In genomic region chr1:154178006-154178405, GRCh38 we compare ENCODE assay signal across 1 cellular context.
TF ChIP-seq lines count a peak whose summit lies in the region.

No MANE protein-coding gene starts in this region.

TF ChIP-seq in K562, 482 proteins besides CTCF, POLR2A, EP300 and RAD21 (continued from another document):
- TF ChIP-seq ATF6 (CRISPR knock-in tag; IDR thresholded peaks at IDR 0.05) (no peak), HMBOX1 (IDR thresholded peaks at IDR 0.05) (peak; percentile 99), BCOR (IDR thresholded peaks at IDR 0.05) (no peak), ELF4 (CRISPR knock-in tag; IDR thresholded peaks at IDR 0.05) (no peak), E2F3 (CRISPR knock-in tag; IDR thresholded peaks at IDR 0.05) (no peak), TCF3 (CRISPR knock-in tag; IDR thresholded peaks at IDR 0.05) (peak; percentile 44), PKNOX1 (IDR thresholded peaks at IDR 0.05) (peak; percentile 41; the same call in 1 of the 2 replicates), POLR2G (IDR thresholded peaks at IDR 0.05; ENCODE audit: low read depth, low read length) (no peak), E2F6 (IDR thresholded peaks at IDR 0.05; ENCODE audit: borderline replicate concordance in 1 of 2, extremely low read depth in 1 of 2, insufficient read depth in 1 of 2, insufficient read length in 1 of 2, low read depth in 1 of 2, low read length in 1 of 2, poor library complexity in 1 of 2, severe bottlenecking in 1 of 2) (no peak), IRF9 (tag; IDR thresholded peaks at IDR 0.05) (no peak), ZNF699 (CRISPR knock-in tag; IDR thresholded peaks at IDR 0.05; ENCODE audit: insufficient replicate concordance) (no peak), GATAD2B (IDR thresholded peaks at IDR 0.05; ENCODE audit: borderline replicate concordance) (no peak), EWSR1 (IDR thresholded peaks at IDR 0.05; ENCODE audit: borderline replicate concordance, low read depth, partially characterized antibody) (no peak), ESRRA (IDR thresholded peaks at IDR 0.05; ENCODE audit: borderline replicate concordance, low read depth) (no peak), ZNF133 (CRISPR knock-in tag; IDR thresholded peaks at IDR 0.05) (no peak), ZNF175 (CRISPR knock-in tag; IDR thresholded peaks at IDR 0.05; ENCODE audit: low read depth) (no peak), CREB1 (IDR thresholded peaks at IDR 0.05) (no peak), CREB1 (CRISPR knock-in tag; IDR thresholded peaks at IDR 0.05) (no peak), HBP1 (CRISPR knock-in tag; IDR thresholded peaks at IDR 0.05) (no peak), C11orf30 (IDR thresholded peaks at IDR 0.05; ENCODE audit: low read depth) (no peak), ZFP30 (CRISPR knock-in tag; IDR thresholded peaks at IDR 0.05; ENCODE audit: borderline replicate concordance) (no peak), RCOR1 (IDR thresholded peaks at IDR 0.05; ENCODE audit: borderline replicate concordance in 1 of 2, low read depth in 2 of 2, low read length in 2 of 2) (peak in 1 of 2 experiments; percentile 80; a peak in 2 of 4 replicates), ZKSCAN3 (CRISPR knock-in tag; IDR thresholded peaks at IDR 0.05) (no peak), HEY1 (CRISPR knock-in tag; IDR thresholded peaks at IDR 0.05; ENCODE audit: borderline replicate concordance) (no peak), RBM14 (IDR thresholded peaks at IDR 0.05; ENCODE audit: borderline replicate concordance, insufficient read depth, low read depth, low read length) (no peak), PATZ1 (CRISPR knock-in tag; IDR thresholded peaks at IDR 0.05; ENCODE audit: borderline replicate concordance) (no peak)
